Comparison of ENCODE assay signal across 1 cellular context in the genomic region with DNA sequence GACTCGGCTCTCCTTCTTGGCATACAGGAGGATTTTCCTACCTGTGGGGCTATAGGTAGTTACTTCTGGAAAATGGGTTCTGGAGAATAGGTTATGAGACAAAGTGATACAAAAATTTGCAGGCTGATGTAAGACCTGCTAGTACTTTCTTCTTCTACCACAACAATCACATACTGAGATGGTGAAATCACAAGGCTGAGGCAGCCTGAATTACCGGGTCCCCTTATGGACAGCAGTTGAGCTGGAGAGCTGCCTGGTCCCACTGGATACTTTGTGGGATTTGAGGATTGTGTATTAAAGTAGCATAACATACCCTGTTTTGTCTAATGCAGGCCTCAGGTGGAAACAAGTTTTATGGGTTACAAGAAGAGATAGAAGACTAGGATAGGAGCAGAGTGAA.
TF ChIP-seq lines count a peak whose summit lies in the region.

No MANE protein-coding gene starts in this region.

TF ChIP-seq in IMR-90, 13 proteins besides CTCF, POLR2A, EP300 and RAD21:
- TF ChIP-seq RCOR1 (IDR thresholded peaks at IDR 0.05; ENCODE audit: insufficient replicate concordance, low read length) (no peak), CHD1 (IDR thresholded peaks at IDR 0.05; ENCODE audit: low read depth, low read length) (no peak), SMC3 (IDR thresholded peaks at IDR 0.05; ENCODE audit: low read depth, low read length) (no peak), ELK1 (IDR thresholded peaks at IDR 0.05; ENCODE audit: borderline replicate concordance, low read depth, low read length) (no peak), CEBPB (IDR thresholded peaks at IDR 0.05; ENCODE audit: low read depth, low read length) (peak; percentile 45; the same call in 1 of the 2 replicates), USF2 (IDR thresholded peaks at IDR 0.05; ENCODE audit: low read depth, low read length) (no peak)
